32 cellular contexts compared by ENCODE assay signal in genomic region chr2:19560785-19561184, GRCh38.
"Had no signal": no experiment of that assay in that cellular context is flagged by ENCODE, and none has a peak within 500 bp of the region (broad histone marks: within the 10 kb centered on the region; RNA-seq: fewer than 3 reads in every experiment).

No MANE protein-coding gene starts in this region.

- ATAC-seq: activated CD8-positive, alpha-beta memory T cell treated with anti-CD3 and anti-CD28 coated beads, Interleukin-2, amount 10 ng/mL, durations not matched to agents 7 days and 5 days; activated CD8-positive, alpha-beta T cell treated with anti-CD3 and anti-CD28 coated beads, Interleukin-2, amount 10 ng/mL, durations not matched to agents 7 days and 5 days; activated naive CD8-positive, alpha-beta T cell treated with anti-CD3 and anti-CD28 coated beads, Interleukin-2, amount 50 U/mL, for 24 hours had no signal

- H3K9me3 ChIP-seq: ascending aorta, breast epithelium had no signal

- H3K4me3 ChIP-seq: ascending aorta, breast epithelium had no signal

- H3K9me3 Mint-ChIP-seq: activated B cell treated with CpG ODN at 0.5 μM for 24 hours; activated CD4-positive, alpha-beta memory T cell treated with anti-CD3 and anti-CD28 coated beads, Interleukin-2, amount 10 ng/mL, durations not matched to agents 7 days and 5 days; activated CD4-positive, alpha-beta T cell treated with anti-CD3 and anti-CD28 coated beads, Interleukin-2, amount 10 ng/mL, durations not matched to agents 7 days and 5 days; activated naive CD4-positive, alpha-beta T cell treated with anti-CD3 and anti-CD28 coated beads, Interleukin-2, amount 10 ng/mL, durations not matched to agents 7 days and 5 days; activated naive CD4-positive, alpha-beta T cell treated with anti-CD3 and anti-CD28 coated beads, Interleukin-2, amount 50 U/mL, for 24 hours; activated naive CD8-positive, alpha-beta T cell treated with anti-CD3 and anti-CD28 coated beads, Interleukin-2, amount 10 ng/mL, durations not matched to agents 7 days and 5 days; activated naive CD8-positive, alpha-beta T cell treated with anti-CD3 and anti-CD28 coated beads, Interleukin-2, amount 50 U/mL, for 24 hours; activated T-cell treated with anti-CD3 and anti-CD28 coated beads, Interleukin-2, amount 50 U/mL, for 24 hours; activated T-helper 2 cell treated with anti-CD3 and anti-CD28 coated beads, Interferon-gamma antibody, Interleukin-2, Interleukin-4, amounts not matched to agents 10 μg/mL and 5 μg/mL and 100 μg/mL, durations not matched to agents 14 hours and 24 hours and 36 hours; T-helper 2 cell treated with Interferon-gamma antibody and Interleukin-4, amounts not matched to agents 5 μg/mL and 100 μg/mL, for 36 hours had no signal

- DNase-seq: activated B cell treated with CpG ODN at 0.5 μM for 24 hours; activated CD4-positive, alpha-beta memory T cell treated with anti-CD3 and anti-CD28 coated beads, Interleukin-2, amount 10 ng/mL, durations not matched to agents 7 days and 5 days; activated CD4-positive, alpha-beta T cell treated with anti-CD3 and anti-CD28 coated beads for 48 hours; activated CD4-positive, alpha-beta T cell treated with anti-CD3 and anti-CD28 coated beads, Interleukin-2, amount 10 ng/mL, durations not matched to agents 7 days and 5 days; activated CD4-positive, alpha-beta T cell treated with anti-CD3 and anti-CD28 coated beads, Interleukin-2, amount 50 U/mL, for 48 hours; activated CD4-positive, CD25-positive, alpha-beta regulatory T cell treated with anti-CD3 and anti-CD28 coated beads, Interleukin-2, amount 50 U/mL, for 72 hours; activated CD8-positive, alpha-beta memory T cell treated with anti-CD3 and anti-CD28 coated beads for 24 hours; activated CD8-positive, alpha-beta memory T cell treated with anti-CD3 and anti-CD28 coated beads, Interleukin-2, amount 10 ng/mL, durations not matched to agents 7 days and 5 days; activated CD8-positive, alpha-beta memory T cell treated with anti-CD3 and anti-CD28 coated beads, Interleukin-2, amount 50 U/mL, for 48 hours; activated CD8-positive, alpha-beta T cell treated with anti-CD3 and anti-CD28 coated beads, Interleukin-2, amount 10 ng/mL, durations not matched to agents 7 days and 5 days; activated effector memory CD4-positive, alpha-beta T cell treated with Interleukin-2 at 50 U/mL for 16 hours; activated gamma-delta T cell; activated naive CD4-positive, alpha-beta T cell treated with anti-CD3 and anti-CD28 coated beads, Interleukin-2, amount 10 ng/mL, durations not matched to agents 7 days and 5 days; activated naive CD4-positive, alpha-beta T cell treated with Interleukin-2 at 50 U/mL for 16 hours; activated naive CD8-positive, alpha-beta T cell treated with anti-CD3 and anti-CD28 coated beads, Interleukin-2, amount 10 ng/mL, durations not matched to agents 7 days and 5 days; activated naive CD8-positive, alpha-beta T cell treated with anti-CD3 and anti-CD28 coated beads, Interleukin-2, amount 50 U/mL, for 24 hours; activated T-cell treated with anti-CD3 and anti-CD28 coated beads, Interleukin-2, amount 50 U/mL, for 24 hours; activated T-cell treated with anti-CD3 and anti-CD28 coated beads, Interleukin-2, amount 50 U/mL, for 48 hours; amygdala; anterior cingulate cortex; brain microvascular endothelial cell; central memory CD4-positive, alpha-beta T cell; T-helper 2 cell; T-helper 9 cell had no signal

- H3K27ac ChIP-seq: ascending aorta, brain microvascular endothelial cell, breast epithelium, VCaP had no signal

- H3K36me3 ChIP-seq: ascending aorta, brain microvascular endothelial cell, breast epithelium had no signal

- H3K4me1 Mint-ChIP-seq: activated B cell treated with CpG ODN at 0.5 μM for 24 hours; activated naive CD8-positive, alpha-beta T cell treated with anti-CD3 and anti-CD28 coated beads, Interleukin-2, amount 50 U/mL, for 24 hours had no signal

- H3K36me3 Mint-ChIP-seq: activated CD8-positive, alpha-beta memory T cell treated with anti-CD3 and anti-CD28 coated beads, Interleukin-2, amount 10 ng/mL, durations not matched to agents 7 days and 5 days; activated naive CD4-positive, alpha-beta T cell treated with anti-CD3 and anti-CD28 coated beads, Interleukin-2, amount 10 ng/mL, durations not matched to agents 7 days and 5 days; activated naive CD4-positive, alpha-beta T cell treated with anti-CD3 and anti-CD28 coated beads, Interleukin-2, amount 50 U/mL, for 24 hours; activated naive CD8-positive, alpha-beta T cell; activated naive CD8-positive, alpha-beta T cell treated with anti-CD3 and anti-CD28 coated beads, Interleukin-2, amount 10 ng/mL, durations not matched to agents 7 days and 5 days had no signal

- H3K4me3 Mint-ChIP-seq: activated B cell treated with CpG ODN at 0.5 μM for 24 hours; activated CD4-positive, alpha-beta memory T cell treated with anti-CD3 and anti-CD28 coated beads, Interleukin-2, amount 10 ng/mL, durations not matched to agents 7 days and 5 days; activated CD4-positive, alpha-beta T cell treated with anti-CD3 and anti-CD28 coated beads, Interleukin-2, amount 10 ng/mL, durations not matched to agents 7 days and 5 days; activated CD8-positive, alpha-beta memory T cell treated with anti-CD3 and anti-CD28 coated beads, Interleukin-2, amount 10 ng/mL, durations not matched to agents 7 days and 5 days; activated CD8-positive, alpha-beta T cell treated with anti-CD3 and anti-CD28 coated beads, Interleukin-2, amount 10 ng/mL, durations not matched to agents 7 days and 5 days; activated naive CD4-positive, alpha-beta T cell treated with anti-CD3 and anti-CD28 coated beads, Interleukin-2, amount 10 ng/mL, durations not matched to agents 7 days and 5 days; activated naive CD4-positive, alpha-beta T cell treated with anti-CD3 and anti-CD28 coated beads, Interleukin-2, amount 50 U/mL, for 24 hours; activated naive CD8-positive, alpha-beta T cell; activated naive CD8-positive, alpha-beta T cell treated with anti-CD3 and anti-CD28 coated beads, Interleukin-2, amount 10 ng/mL, durations not matched to agents 7 days and 5 days; activated naive CD8-positive, alpha-beta T cell treated with anti-CD3 and anti-CD28 coated beads, Interleukin-2, amount 50 U/mL, for 24 hours; activated T-cell treated with anti-CD3 and anti-CD28 coated beads, Interleukin-2, amount 50 U/mL, for 24 hours; T-helper 2 cell treated with Interferon-gamma antibody and Interleukin-4, amounts not matched to agents 5 μg/mL and 100 μg/mL, for 36 hours had no signal

- H3K4me1 ChIP-seq: ascending aorta, breast epithelium had no signal

- H3K27ac Mint-ChIP-seq: activated B cell treated with CpG ODN at 0.5 μM for 24 hours; activated CD4-positive, alpha-beta memory T cell treated with anti-CD3 and anti-CD28 coated beads, Interleukin-2, amount 10 ng/mL, durations not matched to agents 7 days and 5 days; activated CD4-positive, alpha-beta T cell treated with anti-CD3 and anti-CD28 coated beads, Interleukin-2, amount 10 ng/mL, durations not matched to agents 7 days and 5 days; activated CD8-positive, alpha-beta memory T cell treated with anti-CD3 and anti-CD28 coated beads, Interleukin-2, amount 10 ng/mL, durations not matched to agents 7 days and 5 days; activated CD8-positive, alpha-beta T cell treated with anti-CD3 and anti-CD28 coated beads, Interleukin-2, amount 10 ng/mL, durations not matched to agents 7 days and 5 days; activated naive CD4-positive, alpha-beta T cell treated with anti-CD3 and anti-CD28 coated beads, Interleukin-2, amount 10 ng/mL, durations not matched to agents 7 days and 5 days; activated naive CD4-positive, alpha-beta T cell treated with anti-CD3 and anti-CD28 coated beads, Interleukin-2, amount 50 U/mL, for 24 hours; activated naive CD8-positive, alpha-beta T cell; activated naive CD8-positive, alpha-beta T cell treated with anti-CD3 and anti-CD28 coated beads, Interleukin-2, amount 10 ng/mL, durations not matched to agents 7 days and 5 days; activated naive CD8-positive, alpha-beta T cell treated with anti-CD3 and anti-CD28 coated beads, Interleukin-2, amount 50 U/mL, for 24 hours; activated T-cell treated with anti-CD3 and anti-CD28 coated beads, Interleukin-2, amount 50 U/mL, for 24 hours; activated T-helper 2 cell treated with anti-CD3 and anti-CD28 coated beads, Interferon-gamma antibody, Interleukin-2, Interleukin-4, amounts not matched to agents 10 μg/mL and 5 μg/mL and 100 μg/mL, durations not matched to agents 14 hours and 24 hours and 36 hours; T-helper 2 cell treated with Interferon-gamma antibody and Interleukin-4, amounts not matched to agents 5 μg/mL and 100 μg/mL, for 36 hours had no signal

- FAIRE-seq: colon had no signal

- H3K27me3 ChIP-seq: ascending aorta, brain microvascular endothelial cell, breast epithelium had no signal
